In genomic region chr3:48472673-48472922, GRCh38 we compare ENCODE assay signal across 8 cellular contexts. TPM values are rescaled to one million over a fixed set of nuclear protein-coding genes. Genes with fewer than 3 reads are reported as not detected.
DNase-seq lines count a peak whose midpoint lies in the region; TF ChIP-seq lines count a peak whose summit lies in the region.

No MANE protein-coding gene starts in this region.

- H3K4me3 ChIP-seq in SK-N-MC (peak overlapping the region; percentile 89), fibroblast of pulmonary artery (replicated peaks; ENCODE audit: low read depth, low read length) (peak overlapping the region; percentile 92)

- TF ChIP-seq CTCF in fibroblast of pulmonary artery (IDR thresholded peaks at IDR 0.05; ENCODE audit: low read length, missing control alignments) (no peak), progenitor cell of endocrine pancreas (IDR thresholded peaks at IDR 0.05; ENCODE audit: unreplicated experiment) (no peak), GM20000 (IDR thresholded peaks at IDR 0.05; ENCODE audit: extremely low read depth, missing control alignments) (no peak)

- peaks cover 19% of the 10 kb centered on the region for H3K4me1 Mint-ChIP-seq in progenitor cell of endocrine pancreas (ENCODE audit: low read depth)

- peak in 2 of 3 experiments; percentile 18 to 61 for DNase-seq in activated CD8-positive, alpha-beta memory T cell treated with anti-CD3 and anti-CD28 coated beads for 48 hours (ENCODE audit: low read depth in 2 of 3, low spot score in 2 of 3)
- no peak for DNase-seq in activated CD8-positive, alpha-beta memory T cell treated with anti-CD3 and anti-CD28 coated beads, Interleukin-2, amount 50 U/mL, for 48 hours
- no peak for DNase-seq in SK-N-MC (ENCODE audit: low read depth, low spot score)
- DNase-seq in fibroblast of pulmonary artery (ENCODE audit: low read depth): no peak
- DNase-seq in progenitor cell of endocrine pancreas (ENCODE audit: low spot score, unreplicated experiment): no peak
- no peak for DNase-seq in GF-D8 (lab: John Stamatoyannopoulos, UW)
- no peak for DNase-seq in GM20000 (ENCODE audit: low spot score)
- DNase-seq in activated CD4-positive, alpha-beta T cell treated with anti-CD3 and anti-CD28 coated beads for 4 hours: no peak

- no peaks in the 10 kb centered on the region for H3K36me3 ChIP-seq in SK-N-MC (ENCODE audit: insufficient read depth, low read length)

- no peaks in the 10 kb centered on the region for H3K9me3 Mint-ChIP-seq in progenitor cell of endocrine pancreas (ENCODE audit: low read depth)

- H3K9me3 ChIP-seq in SK-N-MC (ENCODE audit: low read depth, low read length): no peaks in the 10 kb centered on the region

- no peaks in the 10 kb centered on the region for H3K27me3 Mint-ChIP-seq in progenitor cell of endocrine pancreas

- H3K27ac Mint-ChIP-seq in progenitor cell of endocrine pancreas: peak overlapping the region; percentile 100

- H3K36me3 Mint-ChIP-seq in progenitor cell of endocrine pancreas (ENCODE audit: insufficient read depth): peaks cover 9% of the 10 kb centered on the region

- peak overlapping the region; percentile 83 for H3K9ac ChIP-seq in SK-N-MC (ENCODE audit: insufficient read length)

- peak overlapping the region; percentile 98 for H3K4me3 Mint-ChIP-seq in progenitor cell of endocrine pancreas (ENCODE audit: low read depth)

- H3K27ac ChIP-seq in SK-N-MC: peak overlapping the region; percentile 85

RNA-seq across cellular contexts. Expression of gene ATRIP, which starts 26.1 kb away (rescaled TPM):
- total RNA-seq in progenitor cell of endocrine pancreas: 13.8 and 15.2 TPM in 2 replicates

RNA-seq across cellular contexts. Expression of gene SHISA5, which starts 31.4 kb away (rescaled TPM):
- 157 and 162 TPM in 2 replicates for total RNA-seq in progenitor cell of endocrine pancreas

RNA-seq across cellular contexts. Expression of gene TMA7, which starts 32.5 kb away (rescaled TPM):
- 236 and 253 TPM in 2 replicates for total RNA-seq in progenitor cell of endocrine pancreas

RNA-seq across cellular contexts. Expression of gene CCDC51, which starts 32.7 kb away (rescaled TPM):
- total RNA-seq in progenitor cell of endocrine pancreas: 11.4 and 13.2 TPM in 2 replicates

RNA-seq across cellular contexts. Expression of gene PLXNB1, which starts 42.7 kb away (rescaled TPM):
- total RNA-seq in progenitor cell of endocrine pancreas: 535 and 543 TPM in 2 replicates

Comparison
In these comparisons a context has a peak if more than half of its experiments do, and no peak if none do; other contexts are left out.
1. DNase-seq: peak in activated CD8-positive, alpha-beta memory T cell treated with anti-CD3 and anti-CD28 coated beads for 48 hours (2 of 3); none in activated CD8-positive, alpha-beta memory T cell treated with anti-CD3 and anti-CD28 coated beads, Interleukin-2, amount 50 U/mL, for 48 hours (single experiment), SK-N-MC (single experiment), fibroblast of pulmonary artery (single experiment), progenitor cell of endocrine pancreas (single experiment), GF-D8 (single experiment), GM20000 (single experiment) and activated CD4-positive, alpha-beta T cell treated with anti-CD3 and anti-CD28 coated beads for 4 hours (0 of 2).